In genomic region chr2:194815475-194815874, GRCh38 we compare ENCODE assay signal across 31 cellular contexts.
"Had no signal": no experiment of that assay in that cellular context is flagged by ENCODE, and none has a peak within 500 bp of the region (broad histone marks: within the 10 kb centered on the region; RNA-seq: fewer than 3 reads in every experiment).

No MANE protein-coding gene starts in this region.

- H3K4me1 ChIP-seq: body of pancreas, gastrocnemius medialis, pancreas, prostate gland had no signal

- H3K4me3 ChIP-seq: body of pancreas, cardiac muscle cell, coronary artery, dorsolateral prefrontal cortex, gastrocnemius medialis, hepatocyte, pancreas, prostate gland, thoracic aorta had no signal

- DNase-seq: activated CD4-positive, alpha-beta T cell treated with anti-CD3 and anti-CD28 coated beads for 48 hours; activated CD4-positive, alpha-beta T cell treated with anti-CD3 and anti-CD28 coated beads, Interleukin-2, amount 50 U/mL, for 48 hours; activated CD8-positive, alpha-beta memory T cell treated with anti-CD3 and anti-CD28 coated beads for 24 hours; activated gamma-delta T cell; activated naive CD8-positive, alpha-beta T cell treated with anti-CD3 and anti-CD28 coated beads, Interleukin-2, amount 50 U/mL, for 24 hours; activated T-cell treated with anti-CD3 and anti-CD28 coated beads, Interleukin-2, amount 50 U/mL, for 1 hour; body of pancreas; cerebellar nuclear complex; dorsolateral prefrontal cortex; effector memory CD8-positive, alpha-beta T cell; gastrocnemius medialis; glutamatergic neuron; left colon; midbrain; naive thymus-derived CD4-positive, alpha-beta T cell; pancreas; retina; small intestine; stimulated activated CD4-positive, alpha-beta T cell treated with anti-CD3 and anti-CD28 coated beads, Interleukin-4, amount 100 ng/mL, for 24 hours; T-helper 9 cell; trophoblast cell; WERI-Rb-1 had no signal

- H3K27me3 ChIP-seq: body of pancreas, cardiac muscle cell, dorsolateral prefrontal cortex, gastrocnemius medialis, hepatocyte, pancreas had no signal

- H3K27ac ChIP-seq: body of pancreas, cardiac muscle cell, coronary artery, dorsolateral prefrontal cortex, gastrocnemius medialis, hepatocyte, pancreas, prostate gland, thoracic aorta, WERI-Rb-1 had no signal

- H3K9me3 ChIP-seq: body of pancreas, gastrocnemius medialis, pancreas, prostate gland, thoracic aorta had no signal

- H3K36me3 ChIP-seq: cardiac muscle cell, gastrocnemius medialis, pancreas, prostate gland, thoracic aorta, WERI-Rb-1 had no signal

- ATAC-seq: activated CD4-positive, CD25-positive, alpha-beta regulatory T cell treated with anti-CD3 and anti-CD28 coated beads, Interleukin-2, amount 50 U/mL, for 24 hours; activated naive CD8-positive, alpha-beta T cell treated with anti-CD3 and anti-CD28 coated beads, Interleukin-2, amount 50 U/mL, for 24 hours; body of pancreas; effector memory CD8-positive, alpha-beta T cell; esophagus mucosa; gastrocnemius medialis; left colon; naive thymus-derived CD4-positive, alpha-beta T cell; pancreas; sciatic nerve; stimulated activated effector memory CD8-positive, alpha-beta T cell treated with anti-CD3 and anti-CD28 coated beads, Interleukin-12 subunit alpha, Interleukin-12 subunit beta, amount 100 ng/mL, for 72 hours had no signal
